5 cellular contexts compared by ENCODE assay signal in the genomic region with DNA sequence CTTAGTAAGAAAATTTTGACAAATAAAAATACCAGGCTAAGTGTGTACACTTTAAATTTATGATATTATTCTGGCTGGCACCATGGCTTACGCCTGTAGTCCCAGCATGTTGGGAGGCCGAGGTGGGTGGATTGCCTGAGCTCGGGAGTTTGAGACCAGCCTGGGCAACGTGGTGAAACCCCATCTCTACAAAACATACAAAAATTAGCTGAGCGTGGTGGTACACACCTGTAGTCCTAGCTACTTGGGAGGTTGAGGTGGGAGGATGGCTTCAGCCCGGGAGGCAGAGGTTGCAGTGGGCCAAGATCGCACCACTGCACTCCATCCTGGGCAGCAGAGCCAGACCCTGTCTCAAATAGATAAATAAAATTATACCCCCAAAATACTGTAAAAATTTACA.
DNase-seq lines count a peak whose midpoint lies in the region; ATAC-seq, FAIRE-seq and TF ChIP-seq lines count a peak whose summit lies in the region.
"Not testable (repeated sequence)": the region's sequence is repeated elsewhere in the genome, so short reads cannot be mapped to it uniquely, and the experiment has no call there.

No MANE protein-coding gene starts in this region.

- ATAC-seq in WTC11, gastroesophageal sphincter: not testable (repeated sequence)

- 98% methylated on average over 7 of the region's 7 CpGs for WGBS in esophagus muscularis mucosa
- 97% methylated on average over 5 of the region's 7 CpGs; no CpG with 5 or more reads in 1 of the 2 donors for WGBS in gastroesophageal sphincter (ENCODE audit: low coverage in 1 of 2), 2 donors

- POLR2A ChIA-PET in WTC11 (lab: Charles Lee): not testable (repeated sequence)

- CTCF ChIA-PET in WTC11 (lab: Charles Lee): interaction anchor here (0.6 kb wide), 1 partner anchor 16 kb away, joined by 3 read pairs; no protein-coding TSS in a partner anchor

- not testable (repeated sequence) for H3K27ac Mint-ChIP-seq in WTC11

- H3K4me3 ChIP-seq in esophagus muscularis mucosa, gastroesophageal sphincter, tibial artery: not testable (repeated sequence)

- peaks cover 0 to 28% (median 6%) of the 10 kb centered on the region in 4 donors for H3K36me3 ChIP-seq in esophagus muscularis mucosa
- not testable (repeated sequence) for H3K36me3 ChIP-seq in gastroesophageal sphincter
- peaks cover 3 to 34% (median 26%) of the 10 kb centered on the region in 3 donors for H3K36me3 ChIP-seq in tibial artery

- H3K4me3 Mint-ChIP-seq in WTC11: not testable (repeated sequence)

- H3K27me3 ChIP-seq in esophagus muscularis mucosa, gastroesophageal sphincter, tibial artery: not testable (repeated sequence)

- peak overlapping the region in 3 of 4 donors; percentile 73 to 80 (median 75) for H3K27ac ChIP-seq in esophagus muscularis mucosa (replicated peaks in 1 of 4)
- H3K27ac ChIP-seq in gastroesophageal sphincter: peak overlapping the region; percentile 74 to 84 (median 82)
- peak overlapping the region; percentile 73 for H3K27ac ChIP-seq in tibial artery

- H3K4me1 ChIP-seq in esophagus muscularis mucosa (peaks cover 5 to 75% (median 63%) of the 10 kb centered on the region in 4 donors), gastroesophageal sphincter (peaks cover 4 to 83% (median 34%) of the 10 kb centered on the region in 3 donors), tibial artery (peaks cover 0 to 44% (median 29%) of the 10 kb centered on the region in 4 donors)

- not testable (repeated sequence) for H3K9me3 ChIP-seq in esophagus muscularis mucosa, gastroesophageal sphincter, tibial artery

- TF ChIP-seq EP300 in esophagus muscularis mucosa (IDR thresholded peaks at IDR 0.05); gastroesophageal sphincter (IDR thresholded peaks at IDR 0.05): not testable (repeated sequence)

- intact Hi-C loops in esophagus muscularis mucosa (cut with DNase I); tibial artery (cut with DNase I; ENCODE audit: low total_unique reads): not testable (repeated sequence)

- H3K4me1 Mint-ChIP-seq in WTC11: peaks cover 11% of the 10 kb centered on the region

- FAIRE-seq in urothelium cell line (lab: Jason Lieb, UNC): peak; percentile 17

- DNase-seq in WTC11 (ENCODE audit: low spot score); tibial artery; urothelium cell line (ENCODE audit: low spot score): not testable (repeated sequence)
- peak; percentile 62 for DNase-seq in esophagus muscularis mucosa (ENCODE audit: extremely low spot score)

- H3K27me3 Mint-ChIP-seq in WTC11 (ENCODE audit: low read depth): not testable (repeated sequence)

- TF ChIP-seq POLR2A in esophagus muscularis mucosa (IDR thresholded peaks at IDR 0.05; ENCODE audit: low read depth); gastroesophageal sphincter (IDR thresholded peaks at IDR 0.05): not testable (repeated sequence)

- H3K36me3 Mint-ChIP-seq in WTC11: not testable (repeated sequence)

- not testable (repeated sequence) for TF ChIP-seq CTCF in WTC11 (IDR thresholded peaks at IDR 0.05); esophagus muscularis mucosa (IDR thresholded peaks at IDR 0.05); gastroesophageal sphincter (IDR thresholded peaks at IDR 0.05); tibial artery (IDR thresholded peaks at IDR 0.05)

- H3K9me3 Mint-ChIP-seq in WTC11: not testable (repeated sequence)

TF ChIP-seq in WTC11, 78 proteins besides CTCF, POLR2A, EP300 and RAD21:
- 0 out of 2 replicates have a peak, but pooled peaks have one; percentile 43 for TF ChIP-seq ZNF121 (CRISPR knock-in tag; IDR thresholded peaks at IDR 0.05)
